25 cellular contexts compared by ENCODE assay signal in genomic region chr12:117981267-117981666, GRCh38. TPM values are rescaled to one million over a fixed set of nuclear protein-coding genes. Genes with fewer than 3 reads are reported as not detected.
"Had no signal": no experiment of that assay in that cellular context is flagged by ENCODE, and none has a peak within 500 bp of the region (broad histone marks: within the 10 kb centered on the region; RNA-seq: fewer than 3 reads in every experiment).

No MANE protein-coding gene starts in this region.

- H3K4me3 ChIP-seq: esophagus squamous epithelium, lung, mucosa of descending colon, prostate gland, right atrium auricular region, smooth muscle cell, testis, tibial artery had no signal

- ATAC-seq: effector memory CD8-positive, alpha-beta T cell; left lobe of liver; mucosa of descending colon; natural killer cell treated with Interleukin-12 subunit alpha and Interleukin-12 subunit beta and Interleukin-15 and Interleukin-18, amount 100 ng/mL, for 72 hours; sciatic nerve; stimulated activated naive CD8-positive, alpha-beta T cell treated with anti-CD3 and anti-CD28 coated beads, Interleukin-15, Interleukin-2, amounts not matched to agents 100 U/mL and 50 U/mL, for 24 hours had no signal

- H3K36me3 ChIP-seq: esophagus squamous epithelium, neutrophil, prostate gland, right atrium auricular region, tibial artery had no signal

- H3K27me3 ChIP-seq: right atrium auricular region, testis had no signal

- DNase-seq: cortex of kidney; effector memory CD8-positive, alpha-beta T cell; erythroblast; esophagus squamous epithelium; foreskin melanocyte; kidney; mucosa of descending colon; naive B cell; stimulated activated CD4-positive, alpha-beta T cell treated with anti-CD3 and anti-CD28 coated beads, Interleukin-12 subunit alpha, Interleukin-12 subunit beta, amount 100 ng/mL, for 4 hours; stimulated activated CD4-positive, alpha-beta T cell treated with anti-CD3 and anti-CD28 coated beads, Interleukin-1b, Interleukin-23, amount 100 ng/mL, for 48 hours; stimulated activated CD4-positive, alpha-beta T cell treated with anti-CD3 and anti-CD28 coated beads, Interleukin-4, amount 100 ng/mL, for 1 hour; stimulated activated CD8-positive, alpha-beta memory T cell treated with anti-CD3 and anti-CD28 coated beads, Interleukin-4, amount 100 ng/mL, for 48 hours; stimulated activated naive CD8-positive, alpha-beta T cell treated with anti-CD3 and anti-CD28 coated beads, Interleukin-15, Interleukin-2, amounts not matched to agents 100 U/mL and 50 U/mL, for 24 hours; substantia nigra; testis; tibial artery had no signal

RNA-seq across cellular contexts. Expression of gene KSR2, which starts 12.5 kb away (rescaled TPM):
- total RNA-seq: natural killer cell treated with Interleukin-12 subunit alpha and Interleukin-12 subunit beta and Interleukin-15 and Interleukin-18, amount 100 ng/mL, for 72 hours; osteocyte; sciatic nerve had no signal
